ENCODE assay signal across 11 cellular contexts in the genomic region with DNA sequence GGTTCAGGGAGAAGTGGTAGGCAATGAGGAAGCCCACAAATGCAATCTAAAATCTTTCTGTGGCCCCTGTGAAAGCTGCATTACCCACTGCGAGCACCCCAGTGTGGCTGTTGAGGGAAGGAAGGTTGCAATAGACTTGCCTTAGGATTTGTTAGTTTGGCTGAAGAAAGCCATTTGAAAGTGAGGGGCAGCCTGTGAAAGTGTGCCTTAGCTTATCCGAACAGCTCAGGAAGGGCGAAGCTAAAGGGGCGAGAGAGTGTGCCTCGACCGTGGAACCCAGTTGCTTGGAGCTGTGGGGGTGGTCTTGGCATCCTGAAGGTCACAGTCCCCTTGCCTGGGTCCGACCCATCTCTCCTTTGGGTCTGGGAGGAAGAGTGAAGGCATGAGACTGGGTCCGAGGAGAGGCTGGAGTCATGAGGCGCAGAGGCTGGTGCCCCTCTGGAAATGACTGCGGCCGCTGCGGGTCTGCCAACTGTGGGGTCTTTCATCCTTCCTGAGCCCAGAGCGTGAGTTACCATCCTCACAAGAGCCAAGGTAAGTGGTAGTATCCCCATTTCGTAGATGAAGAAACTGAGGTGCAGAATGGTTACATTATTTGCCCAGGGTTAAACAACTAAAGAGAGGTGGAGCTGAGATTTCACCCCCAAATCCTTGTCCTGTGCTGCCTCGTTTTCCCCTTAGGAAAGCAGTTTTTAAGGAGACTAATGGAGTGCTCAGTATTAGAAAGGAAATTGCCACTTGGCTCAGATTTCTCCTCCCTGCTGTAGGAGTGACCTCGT. TPM values are rescaled to one million over a fixed set of nuclear protein-coding genes. Genes with fewer than 3 reads are reported as not detected.
DNase-seq lines count a peak whose midpoint lies in the region; ATAC-seq, FAIRE-seq and TF ChIP-seq lines count a peak whose summit lies in the region.
"Had no signal": no experiment of that assay in that cellular context is flagged by ENCODE, and none has a peak within 500 bp of the region (broad histone marks: within the 10 kb centered on the region; RNA-seq: fewer than 3 reads in every experiment).

No MANE protein-coding gene starts in this region.

- H3K4me3 ChIP-seq in CD4-positive, alpha-beta memory T cell (ENCODE audit: low read length in 2 of 2), result no peak overlapping the region
- H3K4me3 ChIP-seq in fibroblast of villous mesenchyme (ENCODE audit: low read depth, low read length), result peak overlapping the region; percentile 37
- H3K4me3 ChIP-seq in skeletal muscle satellite cell (ENCODE audit: low read length), result peak overlapping the region; percentile 68
- no peak overlapping the region for H3K4me3 ChIP-seq in pancreas

- POLR2A ChIA-PET in CD4-positive, alpha-beta memory T cell (lab: Charles Lee; ENCODE audit: partially characterized antibody), result interaction anchor here (0.7 to 3.8 kb wide), 8 partner anchors 12 to 138 kb away, joined by 3 to 18 read pairs (median 4); a partner anchor contains a TSS
- POLR2A ChIA-PET in WTC11 (lab: Charles Lee), result interaction anchor here (2.1 kb wide), 1 partner anchor 25 kb away, joined by 6 read pairs; a partner anchor contains a TSS

- H3K27ac ChIP-seq in CD4-positive, alpha-beta memory T cell (ENCODE audit: low read depth, low read length), result peak overlapping the region; percentile 57
- H3K27ac ChIP-seq in pancreas, result peak overlapping the region in 2 of 4 donors; percentile 92 to 97

- H3K9me3 Mint-ChIP-seq in CD4-positive, alpha-beta memory T cell, result no peaks in the 10 kb centered on the region
- H3K9me3 Mint-ChIP-seq in WTC11, result no peaks in the 10 kb centered on the region

- no peaks in the 10 kb centered on the region for H3K27me3 Mint-ChIP-seq in CD4-positive, alpha-beta memory T cell
- H3K27me3 Mint-ChIP-seq in WTC11 (ENCODE audit: low read depth), result no peaks in the 10 kb centered on the region

- FAIRE-seq in pancreas (lab: Jason Lieb, UNC), result no peak
- FAIRE-seq: colon had no signal

- H3K27me3 ChIP-seq in CD4-positive, alpha-beta memory T cell (ENCODE audit: insufficient read depth, low read length), result no peaks in the 10 kb centered on the region
- H3K27me3 ChIP-seq in skeletal muscle satellite cell (ENCODE audit: control insufficient read depth, insufficient read depth, low read length) (no peaks in the 10 kb centered on the region), pancreas (no peaks in the 10 kb centered on the region)

- peaks cover 3% of the 10 kb centered on the region for H3K36me3 ChIP-seq in CD4-positive, alpha-beta memory T cell (ENCODE audit: insufficient read depth, low read length)
- no peaks in the 10 kb centered on the region for H3K36me3 ChIP-seq in skeletal muscle satellite cell (ENCODE audit: insufficient read depth, low read length)
- H3K36me3 ChIP-seq in pancreas, result no peaks in the 10 kb centered on the region

- peak overlapping the region; percentile 56 to 98 (median 93) for H3K27ac Mint-ChIP-seq in CD4-positive, alpha-beta memory T cell
- H3K27ac Mint-ChIP-seq in WTC11, result peak overlapping the region; percentile 54; the same call in 1 of the 2 replicates

- TF ChIP-seq CTCF in WTC11 (IDR thresholded peaks at IDR 0.05), result no peak
- no peak for TF ChIP-seq CTCF in fibroblast of villous mesenchyme (IDR thresholded peaks at IDR 0.05; ENCODE audit: insufficient read depth, low read depth, low read length)
- no peak for TF ChIP-seq CTCF in pancreas (IDR thresholded peaks at IDR 0.05)

- H3K4me1 ChIP-seq in CD4-positive, alpha-beta memory T cell (ENCODE audit: insufficient read depth, low read length), result peaks cover 85% of the 10 kb centered on the region
- peaks cover 46% of the 10 kb centered on the region for H3K4me1 ChIP-seq in skeletal muscle satellite cell (ENCODE audit: control insufficient read depth, insufficient read depth, low read length)
- H3K4me1 ChIP-seq in pancreas, result peaks cover 0 to 30% (median 12%) of the 10 kb centered on the region in 3 donors

- peak overlapping the region; percentile 82 for H3K9ac ChIP-seq in skeletal muscle satellite cell (ENCODE audit: low read depth, low read length)

- peak overlapping the region; percentile 87 for H3K4me2 ChIP-seq in skeletal muscle satellite cell (ENCODE audit: low read length)

- WGBS in pancreas, 2 donors, result 83 to 85% methylated on average over 16 of the region's 16 CpGs

- DNase-seq in CD4-positive, alpha-beta memory T cell, result no peak
- no peak for DNase-seq in WTC11 (ENCODE audit: low spot score)
- DNase-seq in fibroblast of villous mesenchyme (ENCODE audit: low read depth), result no peak
- DNase-seq in COR-L47 (lab: John Stamatoyannopoulos, UW), result no peak
- no peak for DNase-seq in activated gamma-delta T cell treated with Interleukin-2 at 50 U/mL for 16 hours
- no peak for DNase-seq in pancreas
- DNase-seq: islet precursor cell, NCI-H446 treated with DMSO at 0.1 percent for 48 hours had no signal

- CTCF ChIA-PET in CD4-positive, alpha-beta memory T cell (lab: Charles Lee; ENCODE audit: partially characterized antibody), result interaction anchor here (0.6 to 2.8 kb wide), 10 partner anchors 10 to 150 kb away, joined by 3 to 17 read pairs (median 4); no protein-coding TSS in a partner anchor
- CTCF ChIA-PET in WTC11 (lab: Charles Lee), result interaction anchor here (0.9 to 3.0 kb wide), 6 partner anchors 11 to 114 kb away, joined by 3 to 35 read pairs (median 4); no protein-coding TSS in a partner anchor

- no peaks in the 10 kb centered on the region for H3K9me3 ChIP-seq in CD4-positive, alpha-beta memory T cell (ENCODE audit: control insufficient read depth in 1 of 2, low read length in 2 of 2)
- H3K9me3 ChIP-seq in skeletal muscle satellite cell (replicated peaks; ENCODE audit: low read length), result no peaks in the 10 kb centered on the region
- H3K9me3 ChIP-seq in pancreas, result no peaks in the 10 kb centered on the region

- peak overlapping the region in 3 of 8 donors; percentile 39 to 58 (median 41) for H3K4me3 Mint-ChIP-seq in CD4-positive, alpha-beta memory T cell
- no peak overlapping the region for H3K4me3 Mint-ChIP-seq in WTC11

- H3K4me1 Mint-ChIP-seq in CD4-positive, alpha-beta memory T cell, result peaks cover 46 to 83% (median 65%) of the 10 kb centered on the region in 4 donors
- peaks cover 26% of the 10 kb centered on the region for H3K4me1 Mint-ChIP-seq in WTC11

- no peak for ATAC-seq in WTC11
- ATAC-seq in GM18519 (IDR thresholded peaks at IDR 0.05; ENCODE audit: low FRiP score, unreplicated experiment), result no peak
- ATAC-seq in pancreas, result no peak

- H3K36me3 Mint-ChIP-seq in CD4-positive, alpha-beta memory T cell, result peaks cover 8 to 24% of the 10 kb centered on the region in 2 donors
- H3K36me3 Mint-ChIP-seq in WTC11, result no peaks in the 10 kb centered on the region

- intact Hi-C loops in CD4-positive, alpha-beta memory T cell (cut with micrococcal nuclease), result no loop called here
- intact Hi-C loops in pancreas (cut with DNase I), result no loop called here

TF ChIP-seq in WTC11, 78 proteins besides CTCF, POLR2A, EP300 and RAD21:
- TF ChIP-seq, protein P1, sequence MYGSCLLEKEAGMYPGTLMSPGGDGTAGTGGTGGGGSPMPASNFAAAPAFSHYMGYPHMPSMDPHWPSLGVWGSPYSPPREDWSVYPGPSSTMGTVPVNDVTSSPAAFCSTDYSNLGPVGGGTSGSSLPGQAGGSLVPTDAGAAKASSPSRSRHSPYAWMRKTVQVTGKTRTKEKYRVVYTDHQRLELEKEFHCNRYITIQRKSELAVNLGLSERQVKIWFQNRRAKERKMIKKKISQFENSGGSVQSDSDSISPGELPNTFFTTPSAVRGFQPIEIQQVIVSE (CRISPR knock-in tag; IDR thresholded peaks at IDR 0.05; ENCODE audit: borderline replicate concordance), result no peak
- TF ChIP-seq RORB (CRISPR knock-in tag; IDR thresholded peaks at IDR 0.05) (no peak), HMGA2 (CRISPR knock-in tag; IDR thresholded peaks at IDR 0.05) (no peak), JAZF1 (CRISPR knock-in tag; IDR thresholded peaks at IDR 0.05) (no peak), SMAD3 (CRISPR knock-in tag; IDR thresholded peaks at IDR 0.05; ENCODE audit: borderline replicate concordance) (no peak), GTF2I (CRISPR knock-in tag; conservative IDR thresholded peaks at IDR 0.05) (no peak), ZNF232 (CRISPR knock-in tag; IDR thresholded peaks at IDR 0.05) (no peak)

RNA-seq across cellular contexts. Expression of a gene that starts 24.4 kb away (rescaled TPM):
- total RNA-seq in CD4-positive, alpha-beta memory T cell, result 10 to 100 TPM; 22.0 to 26.9 TPM
- polyA plus RNA-seq in CD4-positive, alpha-beta memory T cell, result 10 to 100 TPM; 13.4 to 17.6 TPM
- 15.2 to 17.4 TPM (median 15.2 TPM) in 3 replicates for total RNA-seq in WTC11 (2021)
- total RNA-seq in fibroblast of villous mesenchyme, result 36.1 and 47.5 TPM in 2 replicates
- total RNA-seq in skeletal muscle satellite cell (2012; rRNA removed), result 13.9 and 14.4 TPM in 2 replicates
- total RNA-seq in pancreas, result 100 to 1,000 TPM in 1 of 6 donors, 10 to 100 TPM in 3, 1 to 10 TPM in 2; 6.8 to 134 (median 12.6) TPM
- polyA plus RNA-seq in pancreas, result 10 to 100 TPM; 73.6 to 82.8 TPM

RNA-seq across cellular contexts. Expression of a gene that starts 25.3 kb away (rescaled TPM):
- 10 to 100 TPM; 13.3 to 13.8 TPM for total RNA-seq in CD4-positive, alpha-beta memory T cell
- 10 to 100 TPM; 11.3 to 15.2 TPM for polyA plus RNA-seq in CD4-positive, alpha-beta memory T cell
- 11.9 to 13.4 TPM (median 12.4 TPM) in 3 replicates for total RNA-seq in WTC11 (2021)
- 6.8 and 10.8 TPM in 2 replicates for total RNA-seq in fibroblast of villous mesenchyme
- total RNA-seq in skeletal muscle satellite cell (2012; rRNA removed), result 5.1 and 9.0 TPM in 2 replicates
- 1 to 10 TPM; 3.0 to 6.2 (median 3.8) TPM for total RNA-seq in pancreas
- 1 to 10 TPM; 6.4 to 6.8 TPM for polyA plus RNA-seq in pancreas

RNA-seq across cellular contexts. Expression of a gene that starts 35.1 kb away (rescaled TPM):
- total RNA-seq in CD4-positive, alpha-beta memory T cell, result 10 to 100 TPM; 51.8 to 57.9 TPM
- 10 to 100 TPM; 47.5 to 48.8 TPM for polyA plus RNA-seq in CD4-positive, alpha-beta memory T cell
- total RNA-seq in WTC11 (2021) (96.2 to 118 TPM (median 98.4 TPM) in 3 replicates), fibroblast of villous mesenchyme (43.6 and 58.6 TPM in 2 replicates), pancreas (10 to 100 TPM; 25.4 to 43.1 (median 34.2) TPM)
- total RNA-seq in skeletal muscle satellite cell (2012; rRNA removed), result 85.9 and 97.0 TPM in 2 replicates
- polyA plus RNA-seq in pancreas, result 10 to 100 TPM; 66.0 to 78.5 TPM

RNA-seq across cellular contexts. Expression of a gene that starts 56.9 kb away (rescaled TPM):
- total RNA-seq in CD4-positive, alpha-beta memory T cell, result not detected
- polyA plus RNA-seq in CD4-positive, alpha-beta memory T cell, result not detected
- total RNA-seq in WTC11 (2021), result 1.0 to 3.0 TPM (median 1.3 TPM) in 3 replicates
- total RNA-seq in fibroblast of villous mesenchyme, result not detected in 2 replicates
- not detected in 2 replicates for total RNA-seq in skeletal muscle satellite cell (2012; rRNA removed)
- 100 to 1,000 TPM in 1 of 6 donors, 10 to 100 TPM in 3, 1 to 10 TPM in 2; 6.3 to 158 (median 45.7) TPM for total RNA-seq in pancreas
- polyA plus RNA-seq in pancreas, result 10 to 100 TPM; 46.8 to 75.1 TPM

Comparison
In these comparisons a context has a peak if more than half of its experiments do, and no peak if none do; other contexts are left out.
1. H3K4me3 ChIP-seq: peak in fibroblast of villous mesenchyme (single experiment) and skeletal muscle satellite cell (single experiment); none in CD4-positive, alpha-beta memory T cell (0 of 2) and pancreas (0 of 4).